Comparison of ENCODE assay signal across 19 cellular contexts in genomic region chr13:97945792-97946419, GRCh38. TPM values are rescaled to one million over a fixed set of nuclear protein-coding genes. Genes with fewer than 3 reads are reported as not detected.
DNase-seq lines count a peak whose midpoint lies in the region; ATAC-seq and TF ChIP-seq lines count a peak whose summit lies in the region.
"Had no signal": no experiment of that assay in that cellular context is flagged by ENCODE, and none has a peak within 500 bp of the region (broad histone marks: within the 10 kb centered on the region; RNA-seq: fewer than 3 reads in every experiment).

No MANE protein-coding gene starts in this region.

- DNase-seq in A673 (ENCODE audit: low spot score) (peak; percentile 72), NB4 (ENCODE audit: low read depth) (peak; percentile 2), choroid plexus epithelial cell (ENCODE audit: low read depth) (no peak), amniotic stem cell (lab: John Stamatoyannopoulos, UW) (no peak), NCI-H1105 treated with DMSO at 0.1 percent for 48 hours (lab: John Stamatoyannopoulos, UW) (no peak), T-helper 9 cell (no peak)
- DNase-seq: activated CD4-positive, alpha-beta T cell treated with anti-CD3 and anti-CD28 coated beads, Interleukin-2, amount 10 ng/mL, durations not matched to agents 24 days and 14 days; aorta; dermis blood vessel endothelial cell; left ventricle myocardium inferior; MG63; NCI-H2081; NCI-H82; ovary; stimulated activated naive CD4-positive, alpha-beta T cell had no signal

- CTCF ChIA-PET in A673 (lab: Charles Lee): no interaction called here

- ATAC-seq in GM18867 (IDR thresholded peaks at IDR 0.05; ENCODE audit: unreplicated experiment): peak; percentile 59
- ATAC-seq in GM19328 (IDR thresholded peaks at IDR 0.05; ENCODE audit: unreplicated experiment): no peak
- ATAC-seq: HCT116 had no signal

- POLR2A ChIA-PET in A673 (lab: Charles Lee; ENCODE audit: low non-redundant PET): interaction anchor here (0.6 kb wide), 1 partner anchor 96 kb away, joined by 4 read pairs; no protein-coding TSS in a partner anchor

- peaks cover 58% of the 10 kb centered on the region for H3K4me1 ChIP-seq in A673 (ENCODE audit: insufficient read depth, low read length, poor library complexity, severe bottlenecking)
- H3K4me1 ChIP-seq: left ventricle myocardium inferior had no signal

- TF ChIP-seq CTCF in A673 (conservative IDR thresholded peaks at IDR 0.05; ENCODE audit: low read depth, low read length) (no peak), NB4 (IDR thresholded peaks at IDR 0.05; ENCODE audit: low read depth, low read length) (no peak), choroid plexus epithelial cell (conservative IDR thresholded peaks at IDR 0.05; ENCODE audit: low read depth, low read length) (peak; percentile 13)

- TSS peak; percentile 49 for BruUV-seq in A673 (replicated peaks; lab: Mats Ljungman, UMichigan)

- H3K4me3 ChIP-seq in A673 (ENCODE audit: low read depth, low read length, poor library complexity, severe bottlenecking): no peak overlapping the region
- no peak overlapping the region for H3K4me3 ChIP-seq in NB4 (ENCODE audit: low read depth, low read length)
- no peak overlapping the region for H3K4me3 ChIP-seq in choroid plexus epithelial cell (ENCODE audit: low read depth, low read length)
- H3K4me3 ChIP-seq: left ventricle myocardium inferior, MG63, ovary, skin epidermis had no signal

- no peaks in the 10 kb centered on the region for H3K27me3 ChIP-seq in A673 (replicated peaks; ENCODE audit: insufficient read depth, low read depth, low read length, poor library complexity)
- H3K27me3 ChIP-seq: MG63, ovary had no signal

- no peaks in the 10 kb centered on the region for H3K36me3 ChIP-seq in A673 (ENCODE audit: insufficient read depth, low read length, poor library complexity, severe bottlenecking)
- H3K36me3 ChIP-seq: left ventricle myocardium inferior, MG63, ovary had no signal

- peak overlapping the region; percentile 99 for H3K27ac ChIP-seq in A673 (ENCODE audit: low read depth, low read length, poor library complexity, severe bottlenecking)
- H3K27ac ChIP-seq: left ventricle myocardium inferior, ovary, skin epidermis had no signal

- peaks cover 13% of the 10 kb centered on the region for H3K9me3 ChIP-seq in A673 (ENCODE audit: low read depth, low read length, poor library complexity, severe bottlenecking)
- H3K9me3 ChIP-seq: left ventricle myocardium inferior, ovary had no signal

- intact Hi-C loops in A673 (cut with micrococcal nuclease; ENCODE audit: unreplicated experiment): loop anchor here (2.0 to 10.0 kb wide), 2 partner anchors 31 to 511 kb away; partner anchors contain the start of gene RAP2A

- TF ChIP-seq POLR2A in NB4 (IDR thresholded peaks at IDR 0.05; ENCODE audit: extremely low read depth, insufficient read length): no peak

RNA-seq across cellular contexts. Expression of gene IPO5, which starts 7.6 kb away (rescaled TPM):
- total RNA-seq in A673 (2021): 573 and 626 TPM in 2 replicates

Comparison
In these comparisons a context has a peak if more than half of its experiments do, and no peak if none do; other contexts are left out.
1. DNase-seq: peak in A673 (single experiment) and NB4 (single experiment); none in choroid plexus epithelial cell (single experiment), amniotic stem cell (single experiment), NCI-H1105 treated with DMSO at 0.1 percent for 48 hours (single experiment) and T-helper 9 cell (single experiment).